ENCODE assay signal across 8 cellular contexts in the genomic region with DNA sequence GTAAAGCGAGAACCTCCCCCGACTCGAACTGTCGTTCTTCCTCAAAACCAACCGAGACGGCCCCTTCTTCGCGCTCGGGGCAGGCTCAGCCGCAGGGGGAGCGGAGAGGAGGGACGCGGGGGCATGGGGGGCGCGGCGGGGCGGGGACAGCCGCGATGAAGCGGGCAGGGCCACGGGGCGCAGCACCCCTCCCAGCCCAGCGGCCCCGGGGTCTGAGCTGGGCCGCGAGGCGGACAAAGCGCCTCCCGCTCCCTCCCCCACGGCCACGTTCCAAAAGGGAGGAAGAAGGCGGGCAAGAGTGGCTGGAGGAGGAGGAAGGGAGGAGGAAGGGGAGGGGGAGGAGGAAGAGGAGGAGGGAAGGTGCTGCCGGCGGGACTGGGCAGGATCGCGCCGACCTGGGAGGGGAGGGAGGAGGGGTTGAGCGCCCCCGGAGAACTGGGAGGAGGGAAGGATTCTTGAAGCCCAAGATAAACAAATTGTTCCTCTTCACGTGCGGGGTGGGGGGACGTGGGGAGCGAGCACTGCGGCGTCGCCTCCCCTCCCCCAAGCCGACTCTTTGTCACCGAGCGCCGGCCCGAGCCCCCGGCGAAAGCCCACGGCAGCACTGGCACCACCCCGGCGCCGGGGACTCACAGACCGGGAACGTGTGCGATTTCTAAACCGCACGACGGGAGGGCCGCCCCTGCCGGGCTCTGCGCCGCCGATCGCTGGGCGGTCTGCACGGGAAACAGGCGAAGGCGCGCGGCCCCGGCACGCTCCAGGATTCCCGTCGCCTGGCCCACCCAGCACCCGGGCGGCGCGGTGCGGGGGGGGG. TPM values are rescaled to one million over a fixed set of nuclear protein-coding genes. Genes with fewer than 3 reads are reported as not detected.
A peak's percentile ranks its signal among the peaks of the same experiment; 100 is the strongest.
DNase-seq lines count a peak whose midpoint lies in the region; ATAC-seq and TF ChIP-seq lines count a peak whose summit lies in the region.

No MANE protein-coding gene starts in this region.

- peaks cover 4% of the 10 kb centered on the region in 2 donors for H3K4me1 ChIP-seq in breast epithelium
- no peaks in the 10 kb centered on the region for H3K4me1 ChIP-seq in iPS DF 6.9 (ENCODE audit: control insufficient read depth, insufficient read depth, low read length)

- H3K4me3 ChIP-seq in H7 (ENCODE audit: insufficient read depth, low read depth, low read length) (peak overlapping the region; percentile 82), breast epithelium (peak overlapping the region; percentile 68 to 79 (median 72)), iPS DF 6.9 (ENCODE audit: low read length) (peak overlapping the region; percentile 69; the same call in 1 of the 2 replicates)

- peak overlapping the region; percentile 99 for H3K27ac ChIP-seq in VCaP
- peak overlapping the region; percentile 96 to 98 for H3K27ac ChIP-seq in breast epithelium
- no peak overlapping the region for H3K27ac ChIP-seq in iPS DF 6.9 (ENCODE audit: low read length)

- WGBS in iPS DF 6.9 (ENCODE audit: insufficient coverage, insufficient read length), result no CpG with 5 or more reads among the region's 84 CpGs

- no peak for TF ChIP-seq CTCF in VCaP (conservative IDR thresholded peaks at IDR 0.05)
- TF ChIP-seq CTCF in breast epithelium (IDR thresholded peaks at IDR 0.05), result no peak

- H3K9me3 ChIP-seq in breast epithelium, result no peaks in the 10 kb centered on the region
- no peaks in the 10 kb centered on the region for H3K9me3 ChIP-seq in iPS DF 6.9 (ENCODE audit: control insufficient read depth, insufficient read depth, low read length)

- no peak for ATAC-seq in HG02623 (IDR thresholded peaks at IDR 0.05; ENCODE audit: unreplicated experiment)

- H3K27me3 ChIP-seq in H7 (ENCODE audit: control insufficient read depth, insufficient read depth, low read length), result no peaks in the 10 kb centered on the region; the same call in 1 of the 2 replicates
- no peaks in the 10 kb centered on the region for H3K27me3 ChIP-seq in breast epithelium
- H3K27me3 ChIP-seq in iPS DF 6.9 (ENCODE audit: control insufficient read depth, insufficient read depth, low read length), result no peaks in the 10 kb centered on the region

- H3K36me3 ChIP-seq in H7 (replicated peaks; ENCODE audit: control insufficient read depth, insufficient read depth, low read length), result no peaks in the 10 kb centered on the region
- H3K36me3 ChIP-seq in breast epithelium, result no peaks in the 10 kb centered on the region
- H3K36me3 ChIP-seq in iPS DF 6.9 (ENCODE audit: control insufficient read depth, insufficient read depth, low read length), result no peaks in the 10 kb centered on the region

- TF ChIP-seq POLR2A in breast epithelium (IDR thresholded peaks at IDR 0.05), result no peak

- DNase-seq in Ammon's horn (ENCODE audit: low spot score) (peak; percentile 89), H7 (peak; percentile 90), NCI-H2227 treated with DMSO at 0.1 percent for 48 hours (lab: John Stamatoyannopoulos, UW) (peak; percentile 89), breast epithelium (ENCODE audit: low spot score in 2 of 2) (peak; percentile 85), iPS DF 6.9 (ENCODE audit: low read depth, low spot score) (peak; percentile 66), retina (peak; percentile 96)

- intact Hi-C loops in breast epithelium (cut with DNase I; ENCODE audit: low total_unique reads), result loop anchor here (5.0 kb wide), 2 partner anchors 104 to 414 kb away; no protein-coding TSS in a partner anchor

RNA-seq across cellular contexts. Expression of gene MAML3, which starts 2.9 kb away (rescaled TPM):
- total RNA-seq in H7 (2014; rRNA removed; shearing (Covaris generic)), result 5.9 and 7.1 TPM in 2 replicates
- 10 to 100 TPM in 2 of 3 donors, 1 to 10 TPM in 1; 5.0 to 16.8 (median 11.1) TPM for total RNA-seq in breast epithelium
